ENCODE assay signal across 9 cellular contexts in genomic region chr3:126303272-126303671, GRCh38.
"Had no signal": no experiment of that assay in that cellular context is flagged by ENCODE, and none has a peak within 500 bp of the region (broad histone marks: within the 10 kb centered on the region; RNA-seq: fewer than 3 reads in every experiment).

No MANE protein-coding gene starts in this region.

- H3K9ac ChIP-seq: GM23248, KMS-11 had no signal

- H3K36me3 ChIP-seq: HAP-1 had no signal

- H3K4me1 ChIP-seq: HAP-1 had no signal

- DNase-seq: GM23248, GOT3, H7, IMR-90, Karpas-422, KBM-7 had no signal

- H3K27ac ChIP-seq: GM23248, HL-60, KMS-11 had no signal

- H3K4me2 ChIP-seq: KMS-11 had no signal

- H3K4me3 ChIP-seq: GM23248, HAP-1 had no signal

- H2AFZ ChIP-seq: GM23248 had no signal
